In the genomic region with DNA sequence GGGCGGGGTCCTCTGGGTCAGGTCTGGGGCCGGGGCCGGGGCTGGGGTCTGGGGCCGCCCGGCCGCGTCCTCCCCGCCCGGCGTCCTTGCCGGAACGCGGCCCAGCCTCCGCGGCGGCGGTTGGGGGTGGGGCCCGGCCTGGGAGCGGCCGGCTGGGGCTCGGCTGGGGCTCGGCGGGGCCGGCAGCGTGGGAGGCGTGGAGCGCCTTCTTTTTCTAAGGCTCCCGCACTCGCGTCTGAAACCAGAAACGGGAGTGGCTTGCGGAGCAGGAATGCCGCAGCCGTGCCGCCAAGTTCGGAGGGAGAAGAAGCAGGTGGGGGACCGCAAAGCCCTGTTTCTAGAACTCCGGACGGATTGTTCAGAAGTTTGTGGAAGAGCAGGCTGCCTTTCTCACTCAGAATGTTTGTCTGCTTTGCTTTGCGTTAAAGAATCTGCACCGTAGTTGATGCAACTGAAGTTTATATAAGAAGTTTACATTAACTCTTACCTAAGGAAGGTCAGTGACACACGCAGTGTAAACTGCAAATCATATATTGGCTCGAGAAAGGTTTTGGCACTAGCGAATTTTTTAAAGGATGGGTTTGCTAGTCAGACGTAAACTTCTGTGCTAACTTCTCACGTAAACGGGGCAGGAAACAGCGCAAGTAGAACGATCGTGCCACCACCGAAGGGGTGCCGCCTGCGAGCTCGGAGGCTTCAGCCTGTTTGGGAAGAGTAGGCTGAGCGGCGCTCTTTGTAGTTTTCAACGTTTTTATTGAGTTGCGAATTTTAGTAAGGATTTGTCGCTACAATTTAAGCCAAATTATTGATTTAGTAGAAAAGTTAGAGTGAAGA, we compare ENCODE assay signal across 8 cellular contexts. TPM values are rescaled to one million over a fixed set of nuclear protein-coding genes. Genes with fewer than 3 reads are reported as not detected.
DNase-seq lines count a peak whose midpoint lies in the region; ATAC-seq, FAIRE-seq and TF ChIP-seq lines count a peak whose summit lies in the region.

No MANE protein-coding gene starts in this region.

- peak overlapping the region; percentile 72 for H3K9ac ChIP-seq in iPS-15b (ENCODE audit: low read depth, low read length)

- intact Hi-C loops in CD14-positive monocyte (cut with micrococcal nuclease), result loop anchor here (2.0 to 10.0 kb wide), 2 partner anchors 41 to 63 kb away; no protein-coding TSS in a partner anchor

- peak overlapping the region; percentile 78 to 93 (median 88) for H3K27ac Mint-ChIP-seq in CD14-positive monocyte

- H3K4me1 ChIP-seq in iPS-15b (ENCODE audit: control insufficient read depth, insufficient read depth, low read length) (peaks cover 9% of the 10 kb centered on the region), small intestine (ENCODE audit: control insufficient read depth in 2 of 2, insufficient read depth in 1 of 2, low read depth in 1 of 2, low read length in 1 of 2) (peaks cover 4 to 15% of the 10 kb centered on the region in 2 donors)

- H3K9me3 Mint-ChIP-seq in CD14-positive monocyte, result peaks cover 0 to 1% (median 0%) of the 10 kb centered on the region in 7 donors

- in situ Hi-C loops in astrocyte of the cerebellum (cut with HindIII; ENCODE audit: low sequenced_read_pairs), result loop anchor here (10.0 kb wide), 1 partner anchor 47 kb away; no protein-coding TSS in a partner anchor

- H3K36me3 ChIP-seq in iPS-15b (ENCODE audit: control insufficient read depth, insufficient read depth, low read length), result no peaks in the 10 kb centered on the region
- no peaks in the 10 kb centered on the region for H3K36me3 ChIP-seq in small intestine (ENCODE audit: control insufficient read depth in 2 of 2, insufficient read depth in 2 of 2, low read length in 2 of 2)

- H3K27me3 ChIP-seq in iPS-15b (ENCODE audit: control insufficient read depth, insufficient read depth, low read length), result no peaks in the 10 kb centered on the region
- H3K27me3 ChIP-seq in small intestine (ENCODE audit: control insufficient read depth in 2 of 2, insufficient read depth in 2 of 2, low read length in 2 of 2), result no peaks in the 10 kb centered on the region

- ATAC-seq in GM19372 (IDR thresholded peaks at IDR 0.05; ENCODE audit: low read depth, unreplicated experiment) (peak; percentile 47), HG03469 (IDR thresholded peaks at IDR 0.05; ENCODE audit: unreplicated experiment) (peak; percentile 8)

- H3K27me3 Mint-ChIP-seq in CD14-positive monocyte (ENCODE audit: low read depth in 3 of 3), result no peaks in the 10 kb centered on the region

- peaks cover 4 to 13% of the 10 kb centered on the region in 2 donors for H3K36me3 Mint-ChIP-seq in CD14-positive monocyte

- no peak for FAIRE-seq in small intestine (lab: Jason Lieb, UNC)
- FAIRE-seq in HTR-8/SVneo (lab: Jason Lieb, UNC), result no peak

- H3K4me3 ChIP-seq in astrocyte of the cerebellum (ENCODE audit: low read depth, low read length) (peak overlapping the region; percentile 86), iPS-15b (ENCODE audit: low read depth, low read length) (peak overlapping the region; percentile 71), small intestine (ENCODE audit: low read depth in 1 of 2, low read length in 2 of 2) (peak overlapping the region; percentile 75 to 86)

- peak overlapping the region; percentile 89 to 96 for H3K4me3 Mint-ChIP-seq in CD14-positive monocyte

- WGBS in small intestine, 3 donors, result 0% methylated on average over 45 to 59 of the region's 59 CpGs

- TF ChIP-seq CTCF in CD14-positive monocyte (IDR thresholded peaks at IDR 0.05), result no peak
- no peak for TF ChIP-seq CTCF in astrocyte of the cerebellum (IDR thresholded peaks at IDR 0.05; ENCODE audit: low read depth, low read length, missing control alignments)

- H3K4me1 Mint-ChIP-seq in CD14-positive monocyte, result peaks cover 47% of the 10 kb centered on the region

- H3K27ac ChIP-seq in small intestine (ENCODE audit: low read depth in 1 of 2, low read length in 1 of 2), result peak overlapping the region; percentile 62 to 97

- DNase-seq in CD14-positive monocyte (ENCODE audit: low spot score), result no peak
- peak; percentile 26 to 86 (median 45) for DNase-seq in T-helper 2 cell
- no peak for DNase-seq in astrocyte of the cerebellum (ENCODE audit: low read depth)
- peak; percentile 73 for DNase-seq in small intestine
- no peak for DNase-seq in HTR-8/SVneo (ENCODE audit: insufficient read length, low spot score)

- H3K9me3 ChIP-seq in iPS-15b (ENCODE audit: control insufficient read depth, insufficient read depth, low read length) (no peaks in the 10 kb centered on the region), small intestine (ENCODE audit: control insufficient read depth, low read depth) (no peaks in the 10 kb centered on the region)

RNA-seq across cellular contexts. Expression of gene DNAJB6, which starts 0.7 kb away (rescaled TPM):
- polyA plus RNA-seq in CD14-positive monocyte (100 to 1,000 TPM; 116 to 117 TPM), small intestine (10 to 100 TPM; 61.7 to 72.0 (median 61.9) TPM)

Comparison
In these comparisons a context has a peak if more than half of its experiments do, and no peak if none do; other contexts are left out.
1. DNase-seq: peak in T-helper 2 cell (5 of 5) and small intestine (single experiment); none in CD14-positive monocyte (single experiment), astrocyte of the cerebellum (single experiment) and HTR-8/SVneo (single experiment).
2. Peak in every context shown above with its lines, with median percentiles within 50 percentile points of each other: H3K4me3 ChIP-seq.